ENCODE assay signal across 1 cellular context in the genomic region with DNA sequence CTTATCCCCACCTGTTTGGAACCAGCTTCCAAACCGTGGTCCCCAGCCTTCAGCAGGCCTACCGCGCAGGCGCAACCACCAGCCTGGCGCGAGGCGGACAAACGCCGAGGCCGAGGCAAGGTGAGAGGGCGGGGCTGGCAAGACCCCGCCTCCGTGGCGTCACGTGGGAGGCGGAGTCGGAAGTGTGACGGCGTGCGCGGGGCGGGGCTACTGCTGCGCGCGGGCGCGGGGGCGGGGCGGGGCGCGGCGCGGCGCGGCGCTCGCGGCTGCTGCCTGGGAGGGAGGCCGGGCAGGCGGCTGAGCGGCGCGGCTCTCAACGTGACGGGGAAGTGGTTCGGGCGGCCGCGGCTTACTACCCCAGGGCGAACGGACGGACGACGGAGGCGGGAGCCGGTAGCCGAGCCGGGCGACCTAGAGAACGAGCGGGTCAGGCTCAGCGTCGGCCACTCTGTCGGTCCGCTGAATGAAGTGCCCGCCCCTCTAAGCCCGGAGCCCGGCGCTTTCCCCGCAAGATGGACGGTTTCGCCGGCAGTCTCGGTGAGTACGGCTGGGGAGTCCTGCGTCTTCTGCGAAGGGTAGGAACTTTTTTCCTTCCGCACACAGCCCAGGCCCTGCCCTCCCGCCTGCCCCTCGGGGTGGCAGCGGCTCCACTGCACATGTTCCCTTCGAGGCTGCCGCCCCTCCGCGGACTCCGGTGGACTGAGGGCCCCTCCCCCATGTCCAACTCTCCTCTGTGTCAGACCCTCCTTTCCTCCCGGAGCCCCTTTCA.
A peak's percentile ranks its signal among the peaks of the same experiment; 100 is the strongest.
TF ChIP-seq lines count a peak whose summit lies in the region.

A gene with protein sequence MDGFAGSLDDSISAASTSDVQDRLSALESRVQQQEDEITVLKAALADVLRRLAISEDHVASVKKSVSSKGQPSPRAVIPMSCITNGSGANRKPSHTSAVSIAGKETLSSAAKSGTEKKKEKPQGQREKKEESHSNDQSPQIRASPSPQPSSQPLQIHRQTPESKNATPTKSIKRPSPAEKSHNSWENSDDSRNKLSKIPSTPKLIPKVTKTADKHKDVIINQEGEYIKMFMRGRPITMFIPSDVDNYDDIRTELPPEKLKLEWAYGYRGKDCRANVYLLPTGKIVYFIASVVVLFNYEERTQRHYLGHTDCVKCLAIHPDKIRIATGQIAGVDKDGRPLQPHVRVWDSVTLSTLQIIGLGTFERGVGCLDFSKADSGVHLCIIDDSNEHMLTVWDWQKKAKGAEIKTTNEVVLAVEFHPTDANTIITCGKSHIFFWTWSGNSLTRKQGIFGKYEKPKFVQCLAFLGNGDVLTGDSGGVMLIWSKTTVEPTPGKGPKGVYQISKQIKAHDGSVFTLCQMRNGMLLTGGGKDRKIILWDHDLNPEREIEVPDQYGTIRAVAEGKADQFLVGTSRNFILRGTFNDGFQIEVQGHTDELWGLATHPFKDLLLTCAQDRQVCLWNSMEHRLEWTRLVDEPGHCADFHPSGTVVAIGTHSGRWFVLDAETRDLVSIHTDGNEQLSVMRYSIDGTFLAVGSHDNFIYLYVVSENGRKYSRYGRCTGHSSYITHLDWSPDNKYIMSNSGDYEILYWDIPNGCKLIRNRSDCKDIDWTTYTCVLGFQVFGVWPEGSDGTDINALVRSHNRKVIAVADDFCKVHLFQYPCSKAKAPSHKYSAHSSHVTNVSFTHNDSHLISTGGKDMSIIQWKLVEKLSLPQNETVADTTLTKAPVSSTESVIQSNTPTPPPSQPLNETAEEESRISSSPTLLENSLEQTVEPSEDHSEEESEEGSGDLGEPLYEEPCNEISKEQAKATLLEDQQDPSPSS (plus strand): TSS at position 254 of the 769 bp plus-strand sequence. CDS start 259 bp downstream, at position 513.

TF ChIP-seq in Ishikawa, 13 proteins besides CTCF, POLR2A, EP300 and RAD21 (continued from another document):
- TF ChIP-seq, protein P1, sequence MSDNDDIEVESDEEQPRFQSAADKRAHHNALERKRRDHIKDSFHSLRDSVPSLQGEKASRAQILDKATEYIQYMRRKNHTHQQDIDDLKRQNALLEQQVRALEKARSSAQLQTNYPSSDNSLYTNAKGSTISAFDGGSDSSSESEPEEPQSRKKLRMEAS (IDR thresholded peaks at IDR 0.05) = peak; percentile 98
- TF ChIP-seq, protein P2, sequence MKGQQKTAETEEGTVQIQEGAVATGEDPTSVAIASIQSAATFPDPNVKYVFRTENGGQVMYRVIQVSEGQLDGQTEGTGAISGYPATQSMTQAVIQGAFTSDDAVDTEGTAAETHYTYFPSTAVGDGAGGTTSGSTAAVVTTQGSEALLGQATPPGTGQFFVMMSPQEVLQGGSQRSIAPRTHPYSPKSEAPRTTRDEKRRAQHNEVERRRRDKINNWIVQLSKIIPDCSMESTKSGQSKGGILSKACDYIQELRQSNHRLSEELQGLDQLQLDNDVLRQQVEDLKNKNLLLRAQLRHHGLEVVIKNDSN (IDR thresholded peaks at IDR 0.05) = peak; percentile 95
- TF ChIP-seq FOXM1 (IDR thresholded peaks at IDR 0.05; ENCODE audit: borderline replicate concordance, low read depth) = no peak
- no peak for TF ChIP-seq CEBPB (IDR thresholded peaks at IDR 0.05)
- peak; percentile 45; the same call in 1 of the 2 replicates for TF ChIP-seq YY1 (IDR thresholded peaks at IDR 0.05; ENCODE audit: low read depth)
- peak; percentile 74 for TF ChIP-seq ZBTB7A (IDR thresholded peaks at IDR 0.05; ENCODE audit: low read depth)
- TF ChIP-seq TEAD4 (IDR thresholded peaks at IDR 0.05) = no peak
